Comparison of ENCODE assay signal across 6 cellular contexts in the genomic region with DNA sequence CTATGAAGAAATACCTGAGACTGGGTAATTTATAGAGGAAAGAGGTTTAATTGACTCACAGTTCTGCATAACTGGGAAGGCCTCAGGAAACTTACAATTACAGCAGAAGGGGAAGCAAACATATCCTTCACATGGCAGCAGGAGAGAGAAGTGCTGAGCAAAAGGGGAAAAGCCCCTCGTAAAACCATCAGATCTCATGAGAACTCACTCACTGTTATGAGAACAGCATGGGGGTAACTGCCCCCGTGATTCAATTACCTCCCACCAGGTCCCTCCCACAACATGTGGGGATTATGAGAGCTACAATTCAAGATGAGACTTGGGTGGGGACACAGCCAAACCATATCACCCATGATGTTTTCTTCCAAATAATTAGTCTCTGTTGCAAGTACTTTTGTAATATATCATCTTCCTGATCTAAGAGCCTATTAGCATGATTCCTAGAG.
DNase-seq lines count a peak whose midpoint lies in the region; ATAC-seq, FAIRE-seq and TF ChIP-seq lines count a peak whose summit lies in the region.
"Not testable (repeated sequence)": the region's sequence is repeated elsewhere in the genome, so short reads cannot be mapped to it uniquely, and the experiment has no call there.

No MANE protein-coding gene starts in this region.

- not testable (repeated sequence) for DNase-seq in Caco-2; astrocyte (ENCODE audit: low read depth); HepG2 (ENCODE audit: low spot score)
- DNase-seq in KBM-7 (peak; percentile 94), NOMO-1 treated with DMSO at 0.1 percent for 48 hours (lab: John Stamatoyannopoulos, UW; ENCODE audit: unreplicated experiment) (peak; percentile 43)

- not testable (repeated sequence) for H3K4me3 ChIP-seq in Caco-2 (ENCODE audit: low read depth, low read length); astrocyte (ENCODE audit: insufficient read depth, low read depth, low read length); HepG2 (replicated peaks in 1 of 3; ENCODE audit: insufficient read depth in 1 of 3, low read depth in 2 of 3, low read length in 3 of 3)

- H3K9me3 ChIP-seq in Caco-2, result peaks cover 17% of the 10 kb centered on the region
- H3K9me3 ChIP-seq in astrocyte (ENCODE audit: insufficient read depth, low read depth, low read length); HepG2 (ENCODE audit: low read length): not testable (repeated sequence)

- ATAC-seq in HepG2, result not testable (repeated sequence)

- WGBS in HepG2 (ENCODE audit: low lambda C conversion rate), result 55% methylated on average over 2 of the region's 2 CpGs

- not testable (repeated sequence) for FAIRE-seq in astrocyte (lab: Jason Lieb, UNC); HepG2 (lab: Jason Lieb, UNC)

- H3K36me3 Mint-ChIP-seq in Caco-2 (ENCODE audit: insufficient read depth, unreplicated experiment), result peaks cover 27% of the 10 kb centered on the region
- peaks cover 22% of the 10 kb centered on the region for H3K36me3 Mint-ChIP-seq in astrocyte (ENCODE audit: low read depth, unreplicated experiment)

- H3K27ac ChIP-seq in VCaP, result peak overlapping the region; percentile 29; the same call in 1 of the 2 replicates
- H3K27ac ChIP-seq in astrocyte (ENCODE audit: low read depth, low read length); HepG2 (ENCODE audit: extremely low read length, insufficient read depth, low read length): not testable (repeated sequence)

- peaks cover 23% of the 10 kb centered on the region for H3K9me3 Mint-ChIP-seq in Caco-2 (ENCODE audit: unreplicated experiment)
- H3K9me3 Mint-ChIP-seq in astrocyte (ENCODE audit: unreplicated experiment), result not testable (repeated sequence)

- TF ChIP-seq CTCF in Caco-2 (IDR thresholded peaks at IDR 0.05; ENCODE audit: insufficient read depth in 1 of 2, low read depth in 1 of 2, low read length in 1 of 2, severe bottlenecking in 1 of 2, unreplicated experiment in 1 of 2); VCaP (conservative IDR thresholded peaks at IDR 0.05); astrocyte (IDR thresholded peaks at IDR 0.05; ENCODE audit: insufficient read depth, low read depth, low read length); HepG2 (CRISPR knock-in tag; IDR thresholded peaks at IDR 0.05): not testable (repeated sequence)

- H3K4me2 ChIP-seq in astrocyte (ENCODE audit: low read length); HepG2 (ENCODE audit: low read depth, low read length): not testable (repeated sequence)

- not testable (repeated sequence) for H3K27me3 Mint-ChIP-seq in Caco-2 (ENCODE audit: insufficient read depth, unreplicated experiment); astrocyte (ENCODE audit: low read depth, unreplicated experiment)

- not testable (repeated sequence) for TF ChIP-seq POLR2A in HepG2 (IDR thresholded peaks at IDR 0.05; ENCODE audit: insufficient read depth in 1 of 2, low read depth in 2 of 2, low read length in 2 of 2)

- not testable (repeated sequence) for TF ChIP-seq RAD21 in HepG2 (CRISPR knock-in tag; IDR thresholded peaks at IDR 0.05)

- POLR2A ChIA-PET in Caco-2 (lab: Charles Lee), result not testable (repeated sequence)
- POLR2A ChIA-PET in HepG2 (lab: Yijun Ruan, JAX), result interaction anchor here (0.6 to 0.9 kb wide), 2 partner anchors 17 to 31 kb away, joined by 3 to 5 read pairs; no protein-coding TSS in a partner anchor

- peak overlapping the region; percentile 91 for H3K27ac Mint-ChIP-seq in Caco-2 (ENCODE audit: unreplicated experiment)
- peak overlapping the region; percentile 27 for H3K27ac Mint-ChIP-seq in astrocyte (ENCODE audit: unreplicated experiment)

- H3K4me3 Mint-ChIP-seq in Caco-2 (ENCODE audit: unreplicated experiment); astrocyte (ENCODE audit: unreplicated experiment): not testable (repeated sequence)

- in situ Hi-C loops in KBM-7 (cut with MboI; ENCODE audit: low pct_unique_long_range_greater_than_20kb, low sequenced_read_pairs); HepG2 (cut with HindIII; ENCODE audit: extremely low pct_ligation_motif_present, low pct_unique_long_range_greater_than_20kb): not testable (repeated sequence)

- not testable (repeated sequence) for TF ChIP-seq EP300 in HepG2 (IDR thresholded peaks at IDR 0.05; ENCODE audit: low read depth in 2 of 2, low read length in 2 of 2); HepG2 (CRISPR knock-in tag; IDR thresholded peaks at IDR 0.05; ENCODE audit: borderline replicate concordance)

- BruUV-seq in Caco-2 (replicated peaks; lab: Mats Ljungman, UMichigan); HepG2 (replicated peaks; lab: Mats Ljungman, UMichigan): not testable (repeated sequence)

- CTCF ChIA-PET in Caco-2 (lab: Charles Lee), result interaction anchor here (1.0 to 1.6 kb wide), 3 partner anchors 30 to 47 kb away, joined by 4 to 8 read pairs (median 4); no protein-coding TSS in a partner anchor
- CTCF ChIA-PET in HepG2 (lab: Yijun Ruan, JAX; ENCODE audit: low intra/inter-chr PET ratio, low total read pairs), result not testable (repeated sequence)

- H4K20me1 ChIP-seq in astrocyte (ENCODE audit: insufficient read depth, low read length); HepG2 (ENCODE audit: insufficient read depth, low read length): not testable (repeated sequence)

- H3K4me1 ChIP-seq in Caco-2 (peaks cover 27% of the 10 kb centered on the region), HepG2 (ENCODE audit: insufficient read depth, low read length) (peaks cover 36% of the 10 kb centered on the region)
- not testable (repeated sequence) for H3K4me1 ChIP-seq in astrocyte (ENCODE audit: insufficient read depth, low read length)

- peaks cover 25% of the 10 kb centered on the region for H3K4me1 Mint-ChIP-seq in Caco-2 (ENCODE audit: low read depth, unreplicated experiment)
- H3K4me1 Mint-ChIP-seq in astrocyte (ENCODE audit: low read depth, unreplicated experiment), result not testable (repeated sequence)

- not testable (repeated sequence) for H3K79me2 ChIP-seq in astrocyte (ENCODE audit: insufficient read depth, low read length); HepG2 (ENCODE audit: insufficient read depth, low read length)

- H3K36me3 ChIP-seq in Caco-2 (ENCODE audit: control insufficient read depth, insufficient read depth, low read length); astrocyte (ENCODE audit: insufficient read depth, low read length); HepG2 (replicated peaks in 1 of 2; ENCODE audit: control insufficient read depth in 1 of 2, insufficient read depth in 2 of 2, low read length in 2 of 2): not testable (repeated sequence)

- not testable (repeated sequence) for H2AFZ ChIP-seq in astrocyte (ENCODE audit: low read depth, low read length); HepG2 (ENCODE audit: low read length)

- intact Hi-C loops in Caco-2 (cut with micrococcal nuclease; ENCODE audit: unreplicated experiment), result loop anchor here (2.0 to 10.0 kb wide), 2 partner anchors 108 to 522 kb away; partner anchors contain the start of gene TLE3
- intact Hi-C loops in HepG2 (cut with micrococcal nuclease; ENCODE audit: unreplicated experiment), result not testable (repeated sequence)

- H3K9ac ChIP-seq in astrocyte (ENCODE audit: low read length); HepG2 (ENCODE audit: insufficient read depth, low read depth, low read length): not testable (repeated sequence)

- H3K27me3 ChIP-seq in Caco-2 (replicated peaks; ENCODE audit: control insufficient read depth, insufficient read depth, low read length); astrocyte (ENCODE audit: insufficient read depth, low read length); HepG2 (ENCODE audit: control insufficient read depth in 1 of 2, insufficient read depth in 2 of 2, low read length in 2 of 2): not testable (repeated sequence)

TF ChIP-seq in HepG2, 621 proteins besides CTCF, POLR2A, EP300 and RAD21:
- TF ChIP-seq ZSCAN25 (CRISPR knock-in tag; IDR thresholded peaks at IDR 0.05) (0 out of 2 replicates have a peak, but pooled peaks have one; percentile 8), ZNF564 (CRISPR knock-in tag; IDR thresholded peaks at IDR 0.05) (0 out of 2 replicates have a peak, but pooled peaks have one; percentile 3)
